ENCODE assay signal across 18 cellular contexts in genomic region chr13:22944378-22944777, GRCh38.
A peak's percentile ranks its signal among the peaks of the same experiment; 100 is the strongest.
DNase-seq lines count a peak whose midpoint lies in the region; ATAC-seq and TF ChIP-seq lines count a peak whose summit lies in the region.
"Had no signal": no experiment of that assay in that cellular context is flagged by ENCODE, and none has a peak within 500 bp of the region (broad histone marks: within the 10 kb centered on the region; RNA-seq: fewer than 3 reads in every experiment).

No MANE protein-coding gene starts in this region.

- peak overlapping the region; percentile 22 for H3K27ac Mint-ChIP-seq in endothelial cell (ENCODE audit: unreplicated experiment)
- no peak overlapping the region for H3K27ac Mint-ChIP-seq in activated CD4-positive, alpha-beta T cell treated with anti-CD3 and anti-CD28 coated beads for 36 hours

- no peaks in the 10 kb centered on the region for H3K27me3 ChIP-seq in PC-3 (ENCODE audit: low read length)
- H3K27me3 ChIP-seq in upper lobe of right lung = no peaks in the 10 kb centered on the region
- H3K27me3 ChIP-seq: BLaER1 treated with 17β-estradiol and CSF1 and Interleukin-3, amounts not matched to agents 10 nM and 100 nM had no signal

- no peaks in the 10 kb centered on the region for H3K9me2 ChIP-seq in PC-3 (replicated peaks; ENCODE audit: low read length)

- H3K4me1 Mint-ChIP-seq in endothelial cell (ENCODE audit: unreplicated experiment) = no peaks in the 10 kb centered on the region
- H3K4me1 Mint-ChIP-seq in activated CD4-positive, alpha-beta T cell treated with anti-CD3 and anti-CD28 coated beads for 36 hours = no peaks in the 10 kb centered on the region

- H3K79me2 ChIP-seq in PC-3 (ENCODE audit: low read length) = no peaks in the 10 kb centered on the region

- H3K4me3 Mint-ChIP-seq in endothelial cell (ENCODE audit: unreplicated experiment) = no peak overlapping the region
- H3K4me3 Mint-ChIP-seq in activated CD4-positive, alpha-beta T cell treated with anti-CD3 and anti-CD28 coated beads for 36 hours = no peak overlapping the region
- H3K4me3 Mint-ChIP-seq: IgD-negative memory B cell had no signal

- CTCF ChIA-PET in PC-3 (lab: Charles Lee) = no interaction called here
- CTCF ChIA-PET in activated CD4-positive, alpha-beta T cell treated with anti-CD3 and anti-CD28 coated beads for 36 hours (lab: Charles Lee) = no interaction called here

- H3K4me3 ChIP-seq in PC-3 (ENCODE audit: low read length) (no peak overlapping the region), upper lobe of right lung (no peak overlapping the region)
- H3K4me3 ChIP-seq: BLaER1 treated with 17β-estradiol and CSF1 and Interleukin-3, amounts not matched to agents 10 nM and 100 nM; HAP-1 had no signal

- no peaks in the 10 kb centered on the region for H3K36me3 ChIP-seq in PC-3 (ENCODE audit: low read depth, low read length)
- no peaks in the 10 kb centered on the region for H3K36me3 ChIP-seq in upper lobe of right lung
- H3K36me3 ChIP-seq: BLaER1 treated with 17β-estradiol and CSF1 and Interleukin-3, amounts not matched to agents 10 nM and 100 nM; HAP-1 had no signal

- no peak overlapping the region for H3K4me2 ChIP-seq in PC-3 (ENCODE audit: low read length)
- H3K4me2 ChIP-seq: BLaER1 treated with 17β-estradiol and CSF1 and Interleukin-3, amounts not matched to agents 10 nM and 100 nM had no signal

- DNase-seq in NCI-H146 (lab: John Stamatoyannopoulos, UW) = peak; percentile 0
- no peak for DNase-seq in NCI-H146 treated with DMSO at 0.1 percent for 48 hours (lab: John Stamatoyannopoulos, UW; ENCODE audit: unreplicated experiment)
- peak; percentile 3 for DNase-seq in PC-3
- DNase-seq in endothelial cell (ENCODE audit: low spot score) = no peak
- no peak for DNase-seq in upper lobe of right lung
- no peak for DNase-seq in DMS114 treated with DMSO at 0.1 percent for 48 hours (lab: John Stamatoyannopoulos, UW; ENCODE audit: unreplicated experiment)
- no peak for DNase-seq in activated CD4-positive, alpha-beta T cell treated with anti-CD3 and anti-CD28 coated beads for 36 hours
- DNase-seq: 8988T, COR-L47, NCI-H1694, NCI-H2107, NCI-H446, NCI-H774, SHP77 treated with DMSO at 0.1 percent for 48 hours had no signal

- H3K9ac ChIP-seq in PC-3 (ENCODE audit: low read length) = no peak overlapping the region
- H3K9ac ChIP-seq: BLaER1 treated with 17β-estradiol and CSF1 and Interleukin-3, amounts not matched to agents 10 nM and 100 nM had no signal

- intact Hi-C loops in PC-3 (cut with micrococcal nuclease) (no loop called here), upper lobe of right lung (cut with DNase I) (no loop called here)
- intact Hi-C loops in activated CD4-positive, alpha-beta T cell treated with anti-CD3 and anti-CD28 coated beads for 36 hours (cut with DNase I, micrococcal nuclease) = no loop called here

- peaks cover 7% of the 10 kb centered on the region for H3K27me3 Mint-ChIP-seq in endothelial cell (ENCODE audit: unreplicated experiment)
- H3K27me3 Mint-ChIP-seq in activated CD4-positive, alpha-beta T cell treated with anti-CD3 and anti-CD28 coated beads for 36 hours = peaks cover 4% of the 10 kb centered on the region

- H3K4me1 ChIP-seq in PC-3 (ENCODE audit: insufficient read depth, low read length) = no peaks in the 10 kb centered on the region
- no peaks in the 10 kb centered on the region for H3K4me1 ChIP-seq in upper lobe of right lung
- H3K4me1 ChIP-seq: BLaER1 treated with 17β-estradiol and CSF1 and Interleukin-3, amounts not matched to agents 10 nM and 100 nM; HAP-1 had no signal

- no peak overlapping the region for H3K27ac ChIP-seq in PC-3 (ENCODE audit: low read length)
- H3K27ac ChIP-seq in upper lobe of right lung = no peak overlapping the region
- H3K27ac ChIP-seq: BLaER1 treated with 17β-estradiol and CSF1 and Interleukin-3, amounts not matched to agents 10 nM and 100 nM had no signal

- H3F3A ChIP-seq in PC-3 (ENCODE audit: low read length, unreplicated experiment) = no peaks in the 10 kb centered on the region

- H3K9me3 ChIP-seq in PC-3 (ENCODE audit: low read length) (no peaks in the 10 kb centered on the region), upper lobe of right lung (no peaks in the 10 kb centered on the region)
- H3K9me3 ChIP-seq: HAP-1 had no signal

- ATAC-seq in PC-3 (no peak), upper lobe of right lung (peak; percentile 24), HG02763 (IDR thresholded peaks at IDR 0.05; ENCODE audit: unreplicated experiment) (no peak)
- no peak for ATAC-seq in activated CD4-positive, alpha-beta T cell treated with anti-CD3 and anti-CD28 coated beads for 36 hours

- POLR2A ChIA-PET in PC-3 (lab: Charles Lee; ENCODE audit: unreplicated experiment) = no interaction called here
- POLR2A ChIA-PET in activated CD4-positive, alpha-beta T cell treated with anti-CD3 and anti-CD28 coated beads for 36 hours (lab: Charles Lee) = no interaction called here

- H2AFZ ChIP-seq in PC-3 (ENCODE audit: low read length) = no peak overlapping the region

- TF ChIP-seq CTCF in PC-3 (conservative IDR thresholded peaks at IDR 0.05; ENCODE audit: low read depth, low read length) = peak; percentile 30; the same call in 1 of the 2 replicates
- TF ChIP-seq CTCF in endothelial cell (IDR thresholded peaks at IDR 0.05; ENCODE audit: unreplicated experiment) = no peak
- no peak for TF ChIP-seq CTCF in upper lobe of right lung (IDR thresholded peaks at IDR 0.05)

- BruUV-seq in PC-3 (replicated peaks; lab: Mats Ljungman, UMichigan) = no TSS peak

- peaks cover 3% of the 10 kb centered on the region for H3K36me3 Mint-ChIP-seq in endothelial cell (ENCODE audit: low read depth, unreplicated experiment)
- no peaks in the 10 kb centered on the region for H3K36me3 Mint-ChIP-seq in activated CD4-positive, alpha-beta T cell treated with anti-CD3 and anti-CD28 coated beads for 36 hours (ENCODE audit: low read depth)
- H3K36me3 Mint-ChIP-seq: IgD-negative memory B cell had no signal

- H3K9me3 Mint-ChIP-seq in endothelial cell (ENCODE audit: unreplicated experiment) = no peaks in the 10 kb centered on the region
- no peaks in the 10 kb centered on the region for H3K9me3 Mint-ChIP-seq in activated CD4-positive, alpha-beta T cell treated with anti-CD3 and anti-CD28 coated beads for 36 hours (ENCODE audit: low read depth)

- H4K20me1 ChIP-seq in PC-3 (ENCODE audit: low read length) = no peaks in the 10 kb centered on the region
- H4K20me1 ChIP-seq: BLaER1 treated with 17β-estradiol and CSF1 and Interleukin-3, amounts not matched to agents 10 nM and 100 nM had no signal

Comparison
In these comparisons a context has a peak if more than half of its experiments do, and no peak if none do; other contexts are left out.
1. DNase-seq: peak in NCI-H146 (single experiment) and PC-3 (single experiment); none in NCI-H146 treated with DMSO at 0.1 percent for 48 hours (single experiment), endothelial cell (single experiment), upper lobe of right lung (single experiment), DMS114 treated with DMSO at 0.1 percent for 48 hours (single experiment) and activated CD4-positive, alpha-beta T cell treated with anti-CD3 and anti-CD28 coated beads for 36 hours (single experiment).